31 cellular contexts compared by ENCODE assay signal in genomic region chr12:71858848-71859247, GRCh38.
"Had no signal": no experiment of that assay in that cellular context is flagged by ENCODE, and none has a peak within 500 bp of the region (broad histone marks: within the 10 kb centered on the region; RNA-seq: fewer than 3 reads in every experiment).

No MANE protein-coding gene starts in this region.

- DNase-seq: activated B cell treated with CpG ODN at 0.5 μM for 24 hours; activated CD4-positive, alpha-beta memory T cell treated with anti-CD3 and anti-CD28 coated beads for 36 hours; activated CD4-positive, alpha-beta T cell treated with anti-CD3 and anti-CD28 coated beads for 4 hours; activated CD4-positive, alpha-beta T cell treated with anti-CD3 and anti-CD28 coated beads, Interleukin-2, amount 10 ng/mL, durations not matched to agents 24 days and 14 days; activated CD4-positive, alpha-beta T cell treated with anti-CD3 and anti-CD28 coated beads, Interleukin-2, amount 50 U/mL, for 1 hour; activated CD4-positive, alpha-beta T cell treated with anti-CD3 and anti-CD28 coated beads, Interleukin-2, amount 50 U/mL, for 4 hours; activated CD4-positive, CD25-positive, alpha-beta regulatory T cell treated with anti-CD3 and anti-CD28 coated beads, Interleukin-2, amount 50 U/mL, for 72 hours; activated CD8-positive, alpha-beta memory T cell treated with anti-CD3 and anti-CD28 coated beads, Interleukin-2, amount 50 U/mL, for 4 hours; activated CD8-positive, alpha-beta T cell treated with anti-CD3 and anti-CD28 coated beads for 36 hours; activated effector memory CD4-positive, alpha-beta T cell treated with anti-CD3 and anti-CD28 coated beads, Interleukin-2, amount 50 U/mL, for 16 hours; activated gamma-delta T cell treated with Interleukin-2 at 50 U/mL for 16 hours; activated naive CD4-positive, alpha-beta T cell; activated naive CD4-positive, alpha-beta T cell treated with anti-CD3 and anti-CD28 coated beads, Interleukin-2, amount 50 U/mL, for 16 hours; activated naive CD8-positive, alpha-beta T cell treated with anti-CD3 and anti-CD28 coated beads for 36 hours; activated T-cell treated with anti-CD3 and anti-CD28 coated beads for 4 hours; activated T-cell treated with anti-CD3 and anti-CD28 coated beads, Interleukin-2, amount 50 U/mL, for 1 hour; activated T-cell treated with anti-CD3 and anti-CD28 coated beads, Interleukin-2, amount 50 U/mL, for 72 hours; adrenal gland; amniotic stem cell; aorta; body of pancreas; brain microvascular endothelial cell; central memory CD4-positive, alpha-beta T cell; T-helper 1 cell; T-helper 2 cell; T-helper 9 cell had no signal

- H3K27ac Mint-ChIP-seq: activated CD4-positive, alpha-beta memory T cell treated with anti-CD3 and anti-CD28 coated beads for 36 hours; activated CD4-positive, alpha-beta T cell treated with anti-CD3 and anti-CD28 coated beads, Interleukin-2, amount 10 ng/mL, durations not matched to agents 24 days and 14 days; activated CD8-positive, alpha-beta T cell treated with anti-CD3 and anti-CD28 coated beads for 36 hours; activated naive CD4-positive, alpha-beta T cell treated with anti-CD3 and anti-CD28 coated beads, Interleukin-2, amount 50 U/mL, for 72 hours; activated naive CD8-positive, alpha-beta T cell treated with anti-CD3 and anti-CD28 coated beads for 36 hours; activated T-helper 1 cell treated with anti-CD3 and anti-CD28 coated beads, Interleukin-12 subunit alpha, Interleukin-12 subunit beta, Interleukin-2, Interleukin-4 antibody, amounts not matched to agents 30 ng/mL and 10 ng/mL and 1 ng/mL, durations not matched to agents 14 hours and 24 hours and 36 hours; activated T-helper 17 cell treated with anti-CD3 and anti-CD28 coated beads, Interleukin-2, amount 50 U/mL, for 72 hours; T-helper 1 cell treated with Interleukin-12 subunit alpha and Interleukin-12 subunit beta and Interleukin-4 antibody, amounts not matched to agents 30 μg/mL and 1 μg/mL, for 36 hours; T-helper 2 cell treated with Interferon-gamma antibody and Interleukin-4, amounts not matched to agents 5 μg/mL and 100 μg/mL, for 36 hours had no signal

- H3K27me3 Mint-ChIP-seq: activated B cell treated with CpG ODN at 0.5 μM for 24 hours; activated CD4-positive, alpha-beta memory T cell treated with anti-CD3 and anti-CD28 coated beads for 36 hours; activated CD4-positive, alpha-beta T cell treated with anti-CD3 and anti-CD28 coated beads, Interleukin-2, amount 10 ng/mL, durations not matched to agents 24 days and 14 days; activated CD8-positive, alpha-beta T cell treated with anti-CD3 and anti-CD28 coated beads for 36 hours; activated naive CD8-positive, alpha-beta T cell treated with anti-CD3 and anti-CD28 coated beads for 36 hours; activated T-helper 17 cell treated with anti-CD3 and anti-CD28 coated beads, Interleukin-2, amount 50 U/mL, for 72 hours had no signal

- ATAC-seq: activated CD8-positive, alpha-beta T cell treated with anti-CD3 and anti-CD28 coated beads for 36 hours; activated naive CD4-positive, alpha-beta T cell treated with anti-CD3 and anti-CD28 coated beads, Interleukin-2, amount 50 U/mL, for 72 hours; activated T-cell treated with anti-CD3 and anti-CD28 coated beads, Interleukin-2, amount 50 U/mL, for 72 hours; activated T-helper 17 cell treated with anti-CD3 and anti-CD28 coated beads, Interleukin-2, amount 50 U/mL, for 72 hours; body of pancreas had no signal

- H3K4me3 Mint-ChIP-seq: activated B cell treated with CpG ODN at 0.5 μM for 24 hours; activated CD4-positive, alpha-beta memory T cell treated with anti-CD3 and anti-CD28 coated beads for 36 hours; activated CD4-positive, alpha-beta T cell treated with anti-CD3 and anti-CD28 coated beads, Interleukin-2, amount 10 ng/mL, durations not matched to agents 24 days and 14 days; activated CD8-positive, alpha-beta T cell treated with anti-CD3 and anti-CD28 coated beads for 36 hours; activated naive CD8-positive, alpha-beta T cell treated with anti-CD3 and anti-CD28 coated beads for 36 hours; activated T-cell treated with anti-CD3 and anti-CD28 coated beads, Interleukin-2, amount 50 U/mL, for 72 hours; activated T-helper 1 cell treated with anti-CD3 and anti-CD28 coated beads, Interleukin-12 subunit alpha, Interleukin-12 subunit beta, Interleukin-2, Interleukin-4 antibody, amounts not matched to agents 30 ng/mL and 10 ng/mL and 1 ng/mL, durations not matched to agents 14 hours and 24 hours and 36 hours; activated T-helper 17 cell treated with anti-CD3 and anti-CD28 coated beads, Interleukin-2, amount 50 U/mL, for 72 hours; T-helper 1 cell treated with Interleukin-12 subunit alpha and Interleukin-12 subunit beta and Interleukin-4 antibody, amounts not matched to agents 30 μg/mL and 1 μg/mL, for 36 hours; T-helper 2 cell treated with Interferon-gamma antibody and Interleukin-4, amounts not matched to agents 5 μg/mL and 100 μg/mL, for 36 hours had no signal
